ENCODE assay signal across 37 cellular contexts in genomic region chr5:6590581-6590980, GRCh38.
"Had no signal": no experiment of that assay in that cellular context is flagged by ENCODE, and none has a peak within 500 bp of the region (broad histone marks: within the 10 kb centered on the region; RNA-seq: fewer than 3 reads in every experiment).

No MANE protein-coding gene starts in this region.

- H3K4me1 Mint-ChIP-seq: activated naive CD8-positive, alpha-beta T cell treated with anti-CD3 and anti-CD28 coated beads for 36 hours; brain; nephron had no signal

- H3K27me3 ChIP-seq: adrenal gland, colonic mucosa, dorsolateral prefrontal cortex, heart right ventricle, ovary, sigmoid colon, uterus had no signal

- H3K27ac ChIP-seq: adrenal gland, cardiac muscle cell, colonic mucosa, dorsolateral prefrontal cortex, heart right ventricle, left lung, neutrophil, ovary, prostate gland, sigmoid colon, uterus had no signal

- H3K36me3 Mint-ChIP-seq: brain, type B pancreatic cell had no signal

- H3K9me3 ChIP-seq: adrenal gland, colonic mucosa, left lung, mucosa of descending colon, neutrophil, ovary, prostate gland, sigmoid colon, uterus had no signal

- H3K4me1 ChIP-seq: adrenal gland, colonic mucosa, heart right ventricle, left lung, prostate gland, sigmoid colon, uterus had no signal

- H3K36me3 ChIP-seq: adrenal gland, cardiac muscle cell, colonic mucosa, left lung, neutrophil, ovary, prostate gland, sigmoid colon, uterus had no signal

- H3K9me3 Mint-ChIP-seq: activated naive CD4-positive, alpha-beta T cell treated with anti-CD3 and anti-CD28 coated beads for 36 hours; activated naive CD8-positive, alpha-beta T cell treated with anti-CD3 and anti-CD28 coated beads for 36 hours; activated T-helper 1 cell treated with anti-CD3 and anti-CD28 coated beads, Interleukin-12 subunit alpha, Interleukin-12 subunit beta, Interleukin-2, Interleukin-4 antibody, amounts not matched to agents 30 ng/mL and 10 ng/mL and 1 ng/mL, durations not matched to agents 14 hours and 24 hours and 36 hours; nephron; stimulated activated naive CD8-positive, alpha-beta T cell treated with anti-CD3 and anti-CD28 coated beads, Interleukin-15, amount 100 ng/mL, for 72 hours; type B pancreatic cell had no signal

- DNase-seq: activated CD4-positive, alpha-beta T cell treated with anti-CD3 and anti-CD28 coated beads for 4 hours; activated CD4-positive, alpha-beta T cell treated with anti-CD3 and anti-CD28 coated beads, Interleukin-2, amount 50 U/mL, for 4 hours; activated effector memory CD4-positive, alpha-beta T cell treated with anti-CD3 and anti-CD28 coated beads, Interleukin-2, amount 50 U/mL, for 16 hours; activated naive CD4-positive, alpha-beta T cell treated with anti-CD3 and anti-CD28 coated beads for 36 hours; activated naive CD8-positive, alpha-beta T cell treated with anti-CD3 and anti-CD28 coated beads for 36 hours; activated T-cell treated with anti-CD3 and anti-CD28 coated beads, Interleukin-2, amount 50 U/mL, for 1 hour; adrenal gland; aorta; cerebellar nuclear complex; colonic mucosa; dorsolateral prefrontal cortex; effector memory CD4-positive, alpha-beta T cell; foreskin fibroblast; heart right ventricle; kidney glomerular epithelial cell; left lung; mesendoderm; mucosa of descending colon; ovary; retina; sigmoid colon; small intestine; stimulated activated CD4-positive, alpha-beta T cell treated with anti-CD3 and anti-CD28 coated beads, Interleukin-4, amount 100 ng/mL, for 24 hours; stimulated activated CD8-positive, alpha-beta memory T cell treated with anti-CD3 and anti-CD28 coated beads, Interleukin-4, amount 100 ng/mL, for 48 hours; stimulated activated naive CD8-positive, alpha-beta T cell treated with anti-CD3 and anti-CD28 coated beads, Interleukin-15, amount 100 ng/mL, for 72 hours; substantia nigra; uterus had no signal

- H3K4me3 Mint-ChIP-seq: activated naive CD4-positive, alpha-beta T cell treated with anti-CD3 and anti-CD28 coated beads for 36 hours; activated naive CD8-positive, alpha-beta T cell treated with anti-CD3 and anti-CD28 coated beads for 36 hours; activated T-helper 1 cell treated with anti-CD3 and anti-CD28 coated beads, Interleukin-12 subunit alpha, Interleukin-12 subunit beta, Interleukin-2, Interleukin-4 antibody, amounts not matched to agents 30 ng/mL and 10 ng/mL and 1 ng/mL, durations not matched to agents 14 hours and 24 hours and 36 hours; brain; nephron; stimulated activated memory B cell treated with anti-CD40 and anti-IgM and Interleukin-4, amounts not matched to agents 10 μg/mL and 1 μg/mL and 100 μg/mL, for 72 hours; stimulated activated naive CD8-positive, alpha-beta T cell treated with anti-CD3 and anti-CD28 coated beads, Interleukin-15, amount 100 ng/mL, for 72 hours; type B pancreatic cell had no signal

- ATAC-seq: esophagus mucosa; heart right ventricle; left lung; mucosa of descending colon; stimulated activated memory B cell treated with anti-CD40 and anti-IgM and Interleukin-4, amounts not matched to agents 10 μg/mL and 1 μg/mL and 100 μg/mL, for 72 hours; stimulated activated naive CD8-positive, alpha-beta T cell treated with anti-CD3 and anti-CD28 coated beads, Interleukin-15, amount 100 ng/mL, for 72 hours had no signal

- H3K4me3 ChIP-seq: adrenal gland, cardiac muscle cell, colonic mucosa, dorsolateral prefrontal cortex, heart right ventricle, left lung, lung, mucosa of descending colon, ovary, prostate gland, sigmoid colon, uterus had no signal

- H3K27ac Mint-ChIP-seq: activated naive CD4-positive, alpha-beta T cell treated with anti-CD3 and anti-CD28 coated beads for 36 hours; activated naive CD8-positive, alpha-beta T cell treated with anti-CD3 and anti-CD28 coated beads for 36 hours; activated T-helper 1 cell treated with anti-CD3 and anti-CD28 coated beads, Interleukin-12 subunit alpha, Interleukin-12 subunit beta, Interleukin-2, Interleukin-4 antibody, amounts not matched to agents 30 ng/mL and 10 ng/mL and 1 ng/mL, durations not matched to agents 14 hours and 24 hours and 36 hours; brain; nephron; stimulated activated memory B cell treated with anti-CD40 and anti-IgM and Interleukin-4, amounts not matched to agents 10 μg/mL and 1 μg/mL and 100 μg/mL, for 72 hours; stimulated activated naive CD8-positive, alpha-beta T cell treated with anti-CD3 and anti-CD28 coated beads, Interleukin-15, amount 100 ng/mL, for 72 hours; type B pancreatic cell had no signal
